1 cellular context compared by ENCODE assay signal in genomic region chr1:20696397-20697333, GRCh38.
A peak's percentile ranks its signal among the peaks of the same experiment; 100 is the strongest.
TF ChIP-seq lines count a peak whose summit lies in the region.

No MANE protein-coding gene starts in this region.

TF ChIP-seq in K562, 482 proteins besides CTCF, POLR2A, EP300 and RAD21 (continues in another document):
- TF ChIP-seq BCLAF1 (IDR thresholded peaks at IDR 0.05; ENCODE audit: borderline replicate concordance in 1 of 2, control insufficient read depth in 1 of 2, low read depth in 2 of 2, low read length in 1 of 2) (no peak), DEAF1 (CRISPR knock-in tag; IDR thresholded peaks at IDR 0.05) (peak; percentile 79), ZBTB43 (CRISPR knock-in tag; IDR thresholded peaks at IDR 0.05) (0 out of 2 replicates have a peak, but pooled peaks have one; percentile 64), THRA (IDR thresholded peaks at IDR 0.05) (no peak), ZNF24 (IDR thresholded peaks at IDR 0.05) (no peak), CREM (IDR thresholded peaks at IDR 0.05; ENCODE audit: low read depth) (peak; percentile 67), ARHGAP35 (IDR thresholded peaks at IDR 0.05; ENCODE audit: partially characterized antibody) (no peak), ZNF57 (CRISPR knock-in tag; IDR thresholded peaks at IDR 0.05) (no peak), ZNF76 (CRISPR knock-in tag; IDR thresholded peaks at IDR 0.05; ENCODE audit: borderline replicate concordance) (no peak), POLR2G (IDR thresholded peaks at IDR 0.05; ENCODE audit: low read depth, low read length) (peak; percentile 52; the same call in 1 of the 2 replicates), CHD7 (IDR thresholded peaks at IDR 0.05; ENCODE audit: low read depth, low read length) (no peak), KLF10 (CRISPR knock-in tag; IDR thresholded peaks at IDR 0.05) (no peak), CREB3L1 (IDR thresholded peaks at IDR 0.05; ENCODE audit: borderline replicate concordance, low read depth) (no peak; the same call in 1 of the 2 replicates), SMAD2 (IDR thresholded peaks at IDR 0.05; ENCODE audit: low read depth, low read length) (no peak), HINFP (tag; conservative IDR thresholded peaks at IDR 0.05; ENCODE audit: low read depth) (no peak), MBD2 (IDR thresholded peaks at IDR 0.05; ENCODE audit: borderline replicate concordance, low read depth) (no peak), POLR3A (IDR thresholded peaks at IDR 0.05; ENCODE audit: borderline replicate concordance, extremely low read depth, insufficient read depth, insufficient read length) (no peak), MLLT1 (IDR thresholded peaks at IDR 0.05) (no peak), MAZ (CRISPR knock-in tag; conservative IDR thresholded peaks at IDR 0.05 in 1 of 2, IDR thresholded peaks at IDR 0.05 in 1 of 2) (peak; percentile 86 to 91), ARNT (IDR thresholded peaks at IDR 0.05) (no peak), SPI1 (IDR thresholded peaks at IDR 0.05; ENCODE audit: borderline replicate concordance, low read depth, low read length) (no peak), ZNF41 (CRISPR knock-in tag; conservative IDR thresholded peaks at IDR 0.05) (no peak), PBX2 (CRISPR knock-in tag; IDR thresholded peaks at IDR 0.05; ENCODE audit: low read depth) (no peak), PBX2 (tag; conservative IDR thresholded peaks at IDR 0.05; ENCODE audit: low read depth) (no peak)
